Comparison of ENCODE assay signal across 8 cellular contexts in the genomic region with DNA sequence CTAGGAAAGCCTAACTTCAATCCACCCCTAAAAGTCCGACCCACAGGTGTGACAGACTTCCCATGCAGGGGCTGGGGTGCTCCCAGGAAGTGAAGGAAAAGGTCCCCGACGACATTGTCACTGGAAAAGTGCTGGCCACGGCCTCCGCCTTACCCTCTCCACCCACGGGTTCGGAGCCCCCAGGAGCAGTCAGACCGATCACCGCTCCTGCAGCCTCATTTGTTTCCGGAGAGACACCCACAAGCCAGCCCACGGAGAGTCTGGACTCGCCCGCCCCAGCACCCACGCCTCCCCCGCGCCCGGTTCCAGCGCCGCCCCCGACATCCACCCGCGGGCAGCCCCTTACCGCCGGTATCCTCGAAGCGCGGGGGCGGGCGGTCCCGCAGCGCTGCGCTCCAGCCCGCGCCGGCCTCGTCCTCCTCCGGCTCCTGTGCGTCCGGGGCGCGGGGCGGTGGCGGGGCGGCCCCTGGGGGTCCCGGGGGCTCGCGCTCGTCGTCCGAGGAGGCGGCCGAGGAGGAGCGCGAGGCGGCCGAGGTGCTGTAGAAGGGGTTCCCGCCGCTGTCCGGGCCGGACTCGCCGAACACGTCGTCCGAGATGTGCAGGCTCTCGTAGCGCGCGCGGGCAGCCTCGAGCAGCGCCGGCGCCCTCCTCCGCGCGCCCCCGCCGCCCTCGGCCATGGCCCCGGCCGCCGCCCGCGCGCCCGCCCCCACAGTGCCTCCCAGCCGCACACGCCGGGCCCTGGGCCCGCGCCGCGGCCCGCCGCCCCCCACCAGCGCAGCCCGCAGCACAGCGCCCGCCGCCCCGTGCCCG. TPM values are rescaled to one million over a fixed set of nuclear protein-coding genes. Genes with fewer than 3 reads are reported as not detected.
A peak's percentile ranks its signal among the peaks of the same experiment; 100 is the strongest.
DNase-seq lines count a peak whose midpoint lies in the region; ATAC-seq, FAIRE-seq and TF ChIP-seq lines count a peak whose summit lies in the region.

No MANE protein-coding gene starts in this region.

- BruUV-seq in K562 (replicated peaks; lab: Mats Ljungman, UMichigan), result no TSS peak

- intact Hi-C loops in K562 (cut with micrococcal nuclease), result no loop called here

- no peaks in the 10 kb centered on the region for H3K36me3 Mint-ChIP-seq in CD4-positive, CD25-positive, alpha-beta regulatory T cell

- POLR2A ChIA-PET in K562 (lab: Yijun Ruan, JAX), result interaction anchor here (0.9 kb wide), 1 partner anchor 94 kb away, joined by 4 read pairs; no protein-coding TSS in a partner anchor

- TF ChIP-seq CTCF in K562 (IDR thresholded peaks at IDR 0.05 in 2 of 3, conservative IDR thresholded peaks at IDR 0.05 in 1 of 3; ENCODE audit: insufficient read depth in 2 of 3, low read depth in 1 of 3, low read length in 3 of 3), result no peak

- no peak for ATAC-seq in CD4-positive, CD25-positive, alpha-beta regulatory T cell (ENCODE audit: low read depth in 2 of 2)
- ATAC-seq in HG03135 (IDR thresholded peaks at IDR 0.05; ENCODE audit: unreplicated experiment), result peak; percentile 14
- ATAC-seq in K562, result no peak

- TF ChIP-seq POLR2A in K562 (conservative IDR thresholded peaks at IDR 0.05), result no peak

- no peak for DNase-seq in CD4-positive, CD25-positive, alpha-beta regulatory T cell
- DNase-seq in K562 (ENCODE audit: extremely low read depth in 1 of 4, low spot score in 3 of 4) (peak in 1 of 4 experiments; percentile 18), NK-92 (lab: John Stamatoyannopoulos, UW; ENCODE audit: unreplicated experiment) (no peak), activated gamma-delta T cell (lab: John Stamatoyannopoulos, UW) (no peak), cortex of kidney (lab: John Stamatoyannopoulos, UW) (no peak)
- no peak for DNase-seq in stimulated activated CD4-positive, alpha-beta T cell treated with anti-CD3 and anti-CD28 coated beads, Interleukin-12 subunit alpha, Interleukin-12 subunit beta, amount 100 ng/mL, for 4 hours

- H3K27ac ChIP-seq in CD4-positive, CD25-positive, alpha-beta regulatory T cell (ENCODE audit: insufficient read depth, low read length, poor library complexity, severe bottlenecking), result no peak overlapping the region
- H3K27ac ChIP-seq in K562 (ENCODE audit: extremely low read depth, low read depth, low read length) (no peak overlapping the region), mesodermal cell (ENCODE audit: low read depth, low read length, severe bottlenecking) (no peak overlapping the region)

- H3K27me3 ChIP-seq in CD4-positive, CD25-positive, alpha-beta regulatory T cell (ENCODE audit: control insufficient read depth, insufficient read depth, low read length), result peaks cover 34% of the 10 kb centered on the region
- peaks cover 28 to 40% of the 10 kb centered on the region in 2 experiments for H3K27me3 ChIP-seq in K562 (ENCODE audit: control insufficient read depth in 2 of 2, insufficient read depth in 2 of 2, low read length in 2 of 2)

- H3K79me2 ChIP-seq in K562 (ENCODE audit: control insufficient read depth, insufficient read depth, low read length), result no peaks in the 10 kb centered on the region

- H3K9me1 ChIP-seq in K562 (ENCODE audit: control insufficient read depth, insufficient read depth, low read length), result no peaks in the 10 kb centered on the region

- H4K20me1 ChIP-seq in K562 (replicated peaks; ENCODE audit: control insufficient read depth, insufficient read depth, low read length), result peaks cover 10% of the 10 kb centered on the region

- H3K4me2 ChIP-seq in K562 (ENCODE audit: insufficient read depth, low read length), result no peak overlapping the region

- no peak overlapping the region for H3K4me3 ChIP-seq in CD4-positive, CD25-positive, alpha-beta regulatory T cell (ENCODE audit: low read depth, low read length)
- no peak overlapping the region for H3K4me3 ChIP-seq in K562
- peak overlapping the region; percentile 38 for H3K4me3 ChIP-seq in mesodermal cell (ENCODE audit: extremely low read depth, insufficient read depth, low read length, poor library complexity, severe bottlenecking)

- 35% methylated on average over 46 of the region's 103 CpGs for WGBS in K562 (ENCODE audit: insufficient coverage, low coverage, missing lambda C conversion rate)
- WGBS in mesodermal cell (ENCODE audit: insufficient coverage in 2 of 2), 2 experiments, result 1% methylated on average over 54 to 63 of the region's 103 CpGs

- no peaks in the 10 kb centered on the region for H3K36me3 ChIP-seq in CD4-positive, CD25-positive, alpha-beta regulatory T cell (ENCODE audit: control insufficient read depth, insufficient read depth, low read length)
- no peaks in the 10 kb centered on the region for H3K36me3 ChIP-seq in K562 (ENCODE audit: control insufficient read depth, insufficient read depth, low read length)
- no peaks in the 10 kb centered on the region for H3K36me3 ChIP-seq in mesodermal cell (ENCODE audit: control insufficient read depth, insufficient read depth, low read length)

- H3K9me3 ChIP-seq in CD4-positive, CD25-positive, alpha-beta regulatory T cell (ENCODE audit: control insufficient read depth in 2 of 2, low read length in 2 of 2), result no peaks in the 10 kb centered on the region
- H3K9me3 ChIP-seq in K562 (replicated peaks; ENCODE audit: control insufficient read depth, insufficient read depth, low read depth, low read length) (no peaks in the 10 kb centered on the region), mesodermal cell (ENCODE audit: control insufficient read depth, low read length) (no peaks in the 10 kb centered on the region)

- no peak for TF ChIP-seq EP300 in K562 (IDR thresholded peaks at IDR 0.05; ENCODE audit: low read length)

- in situ Hi-C loops in K562 (cut with MboI), result no loop called here

- H2AFZ ChIP-seq in K562 (ENCODE audit: low read depth, low read length), result no peak overlapping the region

- CTCF ChIA-PET in K562 (lab: Yijun Ruan, JAX; ENCODE audit: low intra/inter-chr PET ratio), result no interaction called here

- peak overlapping the region in 3 of 4 donors; percentile 57 to 75 (median 58) for H3K4me3 Mint-ChIP-seq in CD4-positive, CD25-positive, alpha-beta regulatory T cell

- FAIRE-seq in K562 (lab: Jason Lieb, UNC), result no peak

- H3K27ac Mint-ChIP-seq in CD4-positive, CD25-positive, alpha-beta regulatory T cell, result no peak overlapping the region

- H3K4me1 ChIP-seq in CD4-positive, CD25-positive, alpha-beta regulatory T cell (ENCODE audit: control insufficient read depth, insufficient read depth, low read length, poor library complexity, severe bottlenecking), result peaks cover 6% of the 10 kb centered on the region
- H3K4me1 ChIP-seq in K562 (replicated peaks in 1 of 2; ENCODE audit: control insufficient read depth in 2 of 2, insufficient read depth in 2 of 2, low read length in 2 of 2), result peaks cover 0 to 14% of the 10 kb centered on the region in 2 experiments; a peak in 2 of 5 replicates
- peaks cover 11% of the 10 kb centered on the region for H3K4me1 ChIP-seq in mesodermal cell (ENCODE audit: control insufficient read depth, insufficient read depth, low read length, poor library complexity, severe bottlenecking)

- peaks cover 0 to 17% (median 2%) of the 10 kb centered on the region in 4 donors for H3K4me1 Mint-ChIP-seq in CD4-positive, CD25-positive, alpha-beta regulatory T cell

- H3K9me3 Mint-ChIP-seq in CD4-positive, CD25-positive, alpha-beta regulatory T cell, result peaks cover 0 to 10% (median 0%) of the 10 kb centered on the region in 7 donors

- peaks cover 63% of the 10 kb centered on the region for H3K27me3 Mint-ChIP-seq in CD4-positive, CD25-positive, alpha-beta regulatory T cell

- no peak for TF ChIP-seq RAD21 in K562 (CRISPR knock-in tag; conservative IDR thresholded peaks at IDR 0.05 in 1 of 2, IDR thresholded peaks at IDR 0.05 in 1 of 2)

- H3K9ac ChIP-seq in K562 (ENCODE audit: insufficient read depth in 1 of 2, low read depth in 2 of 2, low read length in 2 of 2), result no peak overlapping the region

TF ChIP-seq in K562, 482 proteins besides CTCF, POLR2A, EP300 and RAD21:
- TF ChIP-seq ASH1L (IDR thresholded peaks at IDR 0.05; ENCODE audit: borderline replicate concordance, low read depth, partially characterized antibody), result no peak
- no peak for TF ChIP-seq CBX3 (IDR thresholded peaks at IDR 0.05; ENCODE audit: borderline replicate concordance in 1 of 2, low read length in 2 of 2)
- TF ChIP-seq EGR1 (conservative IDR thresholded peaks at IDR 0.05), result peak; percentile 47; the same call in 1 of the 2 replicates
- no peak for TF ChIP-seq SP1 (CRISPR knock-in tag; IDR thresholded peaks at IDR 0.05)
- TF ChIP-seq ZNF217 (CRISPR knock-in tag; IDR thresholded peaks at IDR 0.05), result no peak
- TF ChIP-seq FOXM1 (IDR thresholded peaks at IDR 0.05; ENCODE audit: low read depth), result no peak
- TF ChIP-seq FOXM1 (CRISPR knock-in tag; IDR thresholded peaks at IDR 0.05; ENCODE audit: low read depth), result no peak
- TF ChIP-seq ZBTB7A (IDR thresholded peaks at IDR 0.05; ENCODE audit: borderline replicate concordance, control insufficient read depth, low read depth, low read length), result no peak
- no peak for TF ChIP-seq SMARCB1 (IDR thresholded peaks at IDR 0.05; ENCODE audit: insufficient read length, low read depth)

RNA-seq across cellular contexts. Expression of a gene that starts 0.7 kb away (rescaled TPM):
- total RNA-seq in CD4-positive, CD25-positive, alpha-beta regulatory T cell, result not detected
- polyA plus RNA-seq in CD4-positive, CD25-positive, alpha-beta regulatory T cell, result not detected
- total RNA-seq in K562 (2011; cell fraction: chromatin; rRNA removed; ENCODE audit: low replicate concordance), result 0.05 TPM in 1 of 2 replicates, not detected in the other
- total RNA-seq in K562 (2011; cell fraction: nucleolus; rRNA removed), result 0.13 TPM in 1 of 2 replicates, not detected in the other
- total RNA-seq in K562 (2011; cell fraction: nucleoplasm; rRNA removed), result 0.07 TPM in 1 of 2 replicates, not detected in the other
- total RNA-seq in K562 (2014; rRNA removed) (under 0.01 and 0.08 TPM in 2 replicates), K562 (2014; rRNA removed; fragmentation: Illumina TruSeq; extraction: Trizol) (0.07 and 0.10 TPM in 2 replicates), K562 (2015; rRNA removed; fragmentation: Illumina TruSeq; extraction: Trizol) (0.04 and 0.40 TPM in 2 replicates), K562 (2021) (0.20 and 0.31 TPM in 2 replicates)
- polyA plus RNA-seq in K562 (2011; rRNA removed) (0.06 and 0.08 TPM in 2 replicates), K562 (2014; fragmentation: Illumina TruSeq; extraction: Trizol) (0.04 and 0.13 TPM in 2 replicates), K562 (2014; fragmentation: Nextera tagmentation; extraction: Ambion mirVana) (not detected), K562 (2014; rRNA removed) (0.31 TPM in 1 of 2 replicates, not detected in the other)
- polyA plus RNA-seq in K562 (2011; cell fraction: cytosol; rRNA removed), result 0.06 and 0.16 TPM in 2 replicates
- 0.04 and 0.20 TPM in 2 replicates for polyA plus RNA-seq in K562 (2011; cell fraction: nucleus; rRNA removed)
- polyA plus RNA-seq in K562 (2012), result 0.18 and 0.20 TPM in 2 replicates
- 0.03 and 0.11 TPM in 2 replicates for polyA minus RNA-seq in K562 (2011; rRNA and poly(A)+ RNA removed)
- not detected in 2 replicates for polyA minus RNA-seq in K562 (2011; cell fraction: cytosol; rRNA and poly(A)+ RNA removed)
- polyA minus RNA-seq in K562 (2011; cell fraction: nucleus; rRNA and poly(A)+ RNA removed), result under 0.01 and 0.13 TPM in 2 replicates
- 1.7 TPM for polyA plus RNA-seq in mesodermal cell (2013, experiment 1 of 2)
- 1.8 TPM for polyA plus RNA-seq in mesodermal cell (2013, experiment 2 of 2)
